ENCODE assay signal across 23 cellular contexts in genomic region chr3:179624471-179624870, GRCh38.
"Had no signal": no experiment of that assay in that cellular context is flagged by ENCODE, and none has a peak within 500 bp of the region (broad histone marks: within the 10 kb centered on the region; RNA-seq: fewer than 3 reads in every experiment).

No MANE protein-coding gene starts in this region.

- H3K9me3 ChIP-seq: gastroesophageal sphincter, testis, uterus had no signal

- H3K27me3 ChIP-seq: brain microvascular endothelial cell, gastroesophageal sphincter, testis, uterus had no signal

- H3K4me3 ChIP-seq: gastroesophageal sphincter, lung, testis, uterus had no signal

- FAIRE-seq: endothelial cell of umbilical vein, keratinocyte had no signal

- DNase-seq: activated CD4-positive, alpha-beta memory T cell treated with anti-CD3 and anti-CD28 coated beads, Interleukin-2, amount 10 ng/mL, durations not matched to agents 7 days and 5 days; activated CD4-positive, alpha-beta T cell treated with anti-CD3 and anti-CD28 coated beads, Interleukin-2, amount 10 ng/mL, durations not matched to agents 24 days and 14 days; activated gamma-delta T cell; activated T-cell treated with anti-CD3 and anti-CD28 coated beads, Interleukin-2, amount 50 U/mL, for 72 hours; anterior cingulate cortex; brain microvascular endothelial cell; caudate nucleus; effector memory CD8-positive, alpha-beta T cell; head of caudate nucleus; left colon; naive thymus-derived CD4-positive, alpha-beta T cell; stimulated activated CD4-positive, alpha-beta T cell treated with anti-CD3 and anti-CD28 coated beads, Interleukin-2, amount 100 ng/mL, for 48 hours; stimulated activated naive CD4-positive, alpha-beta T cell; T-helper 17 cell; testis; trophoblast cell; uterus had no signal

- H3K4me1 ChIP-seq: gastroesophageal sphincter, testis, uterus had no signal

- H3K27ac ChIP-seq: brain microvascular endothelial cell, gastroesophageal sphincter, testis, uterus had no signal

- H3K36me3 ChIP-seq: uterus had no signal

- ATAC-seq: activated T-cell treated with anti-CD3 and anti-CD28 coated beads, Interleukin-2, amount 50 U/mL, for 72 hours; effector memory CD8-positive, alpha-beta T cell; esophagus mucosa; gastroesophageal sphincter; left colon; naive thymus-derived CD4-positive, alpha-beta T cell; sciatic nerve; T-helper 17 cell had no signal
